13 cellular contexts compared by ENCODE assay signal in the genomic region with DNA sequence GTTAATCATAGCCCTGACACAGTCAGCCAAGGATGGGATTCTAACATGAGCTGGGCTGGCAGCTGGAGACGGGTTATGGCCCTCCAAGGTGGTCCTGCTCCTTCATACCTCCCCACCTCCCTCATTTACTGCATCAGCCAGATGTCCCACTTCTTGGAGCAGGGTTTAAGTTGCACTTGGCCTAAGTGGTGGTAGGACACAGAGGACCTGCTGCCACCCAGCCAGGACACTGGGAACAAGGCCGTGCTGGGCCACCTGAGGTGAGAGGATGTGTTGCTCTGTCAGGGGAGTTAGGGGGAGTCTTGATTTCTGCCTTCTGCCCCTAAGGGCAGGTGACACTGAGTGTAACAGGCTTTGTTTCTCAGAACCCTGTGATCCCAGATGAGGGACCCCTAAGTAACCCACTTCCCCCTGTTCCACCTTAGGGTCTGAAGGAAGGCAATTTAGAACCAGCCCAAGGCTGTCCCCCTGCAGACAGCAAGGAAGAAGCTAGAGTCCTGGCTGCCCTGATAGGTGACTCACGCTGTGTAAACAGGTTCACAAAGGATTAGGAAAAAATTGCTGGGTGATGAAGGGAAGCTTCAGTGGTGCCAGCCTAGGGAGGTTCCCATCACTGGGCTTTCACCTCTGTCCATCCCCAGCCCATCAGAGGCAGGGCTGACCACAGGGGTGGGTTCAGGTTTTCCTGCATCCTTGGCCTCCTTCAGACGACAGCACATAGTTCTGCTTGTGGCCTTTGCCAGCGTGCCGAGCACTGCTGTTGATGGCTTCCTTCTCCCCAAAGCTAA.
A peak's percentile ranks its signal among the peaks of the same experiment; 100 is the strongest.
DNase-seq lines count a peak whose midpoint lies in the region; ATAC-seq and TF ChIP-seq lines count a peak whose summit lies in the region.
"Had no signal": no experiment of that assay in that cellular context is flagged by ENCODE, and none has a peak within 500 bp of the region (broad histone marks: within the 10 kb centered on the region; RNA-seq: fewer than 3 reads in every experiment).

No MANE protein-coding gene starts in this region.

- H3K9me2 ChIP-seq in HCT116 (ENCODE audit: insufficient read depth) (no peaks in the 10 kb centered on the region), PC-3 (replicated peaks; ENCODE audit: low read length) (no peaks in the 10 kb centered on the region)

- H3K9me3 ChIP-seq in HCT116 (ENCODE audit: control insufficient read depth in 1 of 2, insufficient read depth in 1 of 2, low read depth in 1 of 2, low read length in 2 of 2) (no peaks in the 10 kb centered on the region), PC-3 (ENCODE audit: low read length) (no peaks in the 10 kb centered on the region), esophagus muscularis mucosa (no peaks in the 10 kb centered on the region), stomach smooth muscle (ENCODE audit: control insufficient read depth in 2 of 2, low read length in 2 of 2) (no peaks in the 10 kb centered on the region)

- no peak for TF ChIP-seq RAD21 in HCT116 (IDR thresholded peaks at IDR 0.05; ENCODE audit: low read depth)

- TF ChIP-seq POLR2A in HCT116 (IDR thresholded peaks at IDR 0.05; ENCODE audit: borderline replicate concordance, extremely low read depth, insufficient read depth, insufficient read length) (no peak), esophagus muscularis mucosa (IDR thresholded peaks at IDR 0.05; ENCODE audit: low read depth) (no peak)

- H3K27me3 ChIP-seq in HCT116 (ENCODE audit: insufficient read depth, low read length): no peaks in the 10 kb centered on the region
- no peaks in the 10 kb centered on the region for H3K27me3 ChIP-seq in PC-3 (ENCODE audit: low read length)
- no peaks in the 10 kb centered on the region for H3K27me3 ChIP-seq in esophagus muscularis mucosa
- no peaks in the 10 kb centered on the region for H3K27me3 ChIP-seq in stomach smooth muscle (ENCODE audit: control insufficient read depth in 1 of 2, insufficient read depth in 2 of 2, low read length in 2 of 2)

- ATAC-seq in HCT116: peak; percentile 43
- ATAC-seq in PC-3: peak; percentile 63
- no peak for ATAC-seq in GM19023 (IDR thresholded peaks at IDR 0.05; ENCODE audit: unreplicated experiment)
- ATAC-seq: left colon had no signal

- CTCF ChIA-PET in HCT116 (lab: Charles Lee) (interaction anchor here (0.6 to 1.2 kb wide), 2 partner anchors 11 to 14 kb away, joined by 3 read pairs; no protein-coding TSS in a partner anchor), PC-3 (lab: Charles Lee) (interaction anchor here (0.5 to 0.6 kb wide), 2 partner anchors 14 to 240 kb away, joined by 3 read pairs; no protein-coding TSS in a partner anchor)

- DNase-seq in HCT116 (ENCODE audit: low read depth, low spot score): peak; percentile 53
- peak; percentile 92 for DNase-seq in PC-3
- DNase-seq in esophagus muscularis mucosa (ENCODE audit: extremely low spot score): no peak
- no peak for DNase-seq in NCI-H748 (lab: John Stamatoyannopoulos, UW; ENCODE audit: unreplicated experiment)
- no peak for DNase-seq in SKM-1 treated with dmso at 0.1 percent for 144 hours (lab: John Stamatoyannopoulos, UW; ENCODE audit: unreplicated experiment)
- DNase-seq in MV-4-11 (lab: John Stamatoyannopoulos, UW): no peak
- DNase-seq: activated CD4-positive, CD25-positive, alpha-beta regulatory T cell treated with anti-CD3 and anti-CD28 coated beads, Interleukin-2, amount 50 U/mL, for 72 hours; central memory CD4-positive, alpha-beta T cell; left colon; NCI-H446 treated with DMSO at 0.1 percent for 48 hours had no signal

- 40% methylated on average over 3 of the region's 6 CpGs for WGBS in esophagus muscularis mucosa

- H3K4me2 ChIP-seq in HCT116 (ENCODE audit: low read length): peak overlapping the region; percentile 73
- H3K4me2 ChIP-seq in PC-3 (ENCODE audit: low read length): peak overlapping the region; percentile 61
- H3K4me2 ChIP-seq: KMS-11 had no signal

- H3K36me3 ChIP-seq in HCT116 (ENCODE audit: control insufficient read depth in 1 of 2, insufficient read depth in 2 of 2, low read length in 2 of 2): no peaks in the 10 kb centered on the region
- peaks cover 7% of the 10 kb centered on the region for H3K36me3 ChIP-seq in PC-3 (ENCODE audit: low read depth, low read length)
- peaks cover 12 to 49% (median 43%) of the 10 kb centered on the region in 4 donors for H3K36me3 ChIP-seq in esophagus muscularis mucosa
- H3K36me3 ChIP-seq in stomach smooth muscle (ENCODE audit: control insufficient read depth in 2 of 2, insufficient read depth in 2 of 2, low read length in 2 of 2): peaks cover 4 to 17% of the 10 kb centered on the region in 2 donors

- RAD21 ChIA-PET in HCT116 (lab: Charles Lee; ENCODE audit: low non-redundant PET in 1 of 2, low total read pairs in 2 of 2, uncharacterized antibody in 2 of 2, unreplicated experiment in 2 of 2): interaction anchor here in 1 of 2 experiments (0.5 kb wide), 1 partner anchor 121 kb away, joined by 4 read pairs; no protein-coding TSS in a partner anchor

- H3K4me3 ChIP-seq in HCT116 (replicated peaks in 1 of 2; ENCODE audit: low read depth in 1 of 2, low read length in 2 of 2): no peak overlapping the region
- H3K4me3 ChIP-seq in PC-3 (ENCODE audit: low read length): no peak overlapping the region
- H3K4me3 ChIP-seq in esophagus muscularis mucosa: no peak overlapping the region
- no peak overlapping the region for H3K4me3 ChIP-seq in stomach smooth muscle (ENCODE audit: low read length in 2 of 2)

- peak overlapping the region; percentile 55 for H3K9ac ChIP-seq in HCT116 (ENCODE audit: low read length)
- H3K9ac ChIP-seq in PC-3 (ENCODE audit: low read length): peak overlapping the region; percentile 29; the same call in 1 of the 2 replicates
- peak overlapping the region in 1 of 2 donors; percentile 29 for H3K9ac ChIP-seq in stomach smooth muscle (ENCODE audit: low read length in 2 of 2)
- H3K9ac ChIP-seq: KMS-11 had no signal

- no peak for TF ChIP-seq CTCF in HCT116 (IDR thresholded peaks at IDR 0.05 in 2 of 3, conservative IDR thresholded peaks at IDR 0.05 in 1 of 3; ENCODE audit: borderline replicate concordance in 1 of 3, insufficient read depth in 1 of 3, low read depth in 2 of 3, low read length in 2 of 3)
- TF ChIP-seq CTCF in PC-3 (conservative IDR thresholded peaks at IDR 0.05; ENCODE audit: low read depth, low read length): no peak
- TF ChIP-seq CTCF in esophagus muscularis mucosa (IDR thresholded peaks at IDR 0.05): no peak

- H4K20me1 ChIP-seq in HCT116 (ENCODE audit: insufficient read depth) (no peaks in the 10 kb centered on the region), PC-3 (ENCODE audit: low read length) (no peaks in the 10 kb centered on the region)

- no peak overlapping the region for H2AFZ ChIP-seq in HCT116 (ENCODE audit: low read depth, low read length, poor library complexity, severe bottlenecking)
- H2AFZ ChIP-seq in PC-3 (ENCODE audit: low read length): no peak overlapping the region

- peaks cover 45 to 76% of the 10 kb centered on the region in 2 experiments for H3K4me1 ChIP-seq in HCT116 (ENCODE audit: control insufficient read depth in 1 of 2, insufficient read depth in 2 of 2, low read length in 2 of 2)
- H3K4me1 ChIP-seq in PC-3 (ENCODE audit: insufficient read depth, low read length): peaks cover 65% of the 10 kb centered on the region
- peaks cover 86 to 100% (median 98%) of the 10 kb centered on the region in 4 donors for H3K4me1 ChIP-seq in esophagus muscularis mucosa
- H3K4me1 ChIP-seq in stomach smooth muscle (ENCODE audit: control insufficient read depth, insufficient read depth, low read length): peaks cover 98% of the 10 kb centered on the region

- peaks cover 9% of the 10 kb centered on the region for H3F3A ChIP-seq in PC-3 (ENCODE audit: low read length, unreplicated experiment)

- intact Hi-C loops in HCT116 (cut with micrococcal nuclease) (no loop called here), PC-3 (cut with micrococcal nuclease) (no loop called here), esophagus muscularis mucosa (cut with DNase I) (no loop called here)

- H3K79me2 ChIP-seq in HCT116 (ENCODE audit: insufficient read depth, low read length) (no peaks in the 10 kb centered on the region), PC-3 (ENCODE audit: low read length) (no peaks in the 10 kb centered on the region)

- BruUV-seq in HCT116 (replicated peaks; lab: Mats Ljungman, UMichigan): no TSS peak
- BruUV-seq in PC-3 (replicated peaks; lab: Mats Ljungman, UMichigan): no TSS peak

- H3K27ac ChIP-seq in HCT116 (ENCODE audit: low read depth, low read length) (peak overlapping the region; percentile 4), PC-3 (ENCODE audit: low read length) (peak overlapping the region; percentile 79), esophagus muscularis mucosa (replicated peaks in 1 of 4) (peak overlapping the region; percentile 84 to 97 (median 92)), stomach smooth muscle (ENCODE audit: low read length) (peak overlapping the region; percentile 99)
- H3K27ac ChIP-seq: KMS-11 had no signal

- no peak for TF ChIP-seq EP300 in esophagus muscularis mucosa (IDR thresholded peaks at IDR 0.05)

- POLR2A ChIA-PET in HCT116 (lab: Charles Lee): no interaction called here
- POLR2A ChIA-PET in PC-3 (lab: Charles Lee; ENCODE audit: unreplicated experiment): interaction anchor here (0.5 kb wide), 1 partner anchor 40 kb away, joined by 3 read pairs; no protein-coding TSS in a partner anchor

TF ChIP-seq in HCT116, 20 proteins besides CTCF, POLR2A, EP300 and RAD21:
- TF ChIP-seq POLR2AphosphoS5 (IDR thresholded peaks at IDR 0.05; ENCODE audit: low read depth, low read length) (peak; percentile 60; the same call in 1 of the 2 replicates), EGR1 (IDR thresholded peaks at IDR 0.05; ENCODE audit: low read depth) (no peak)

Comparison
In these comparisons a context has a peak if more than half of its experiments do, and no peak if none do; other contexts are left out.
1. DNase-seq: peak in HCT116 (single experiment) and PC-3 (single experiment); none in esophagus muscularis mucosa (single experiment), NCI-H748 (single experiment), SKM-1 treated with dmso at 0.1 percent for 144 hours (single experiment) and MV-4-11 (single experiment).
2. H3K27ac ChIP-seq: peak in every context shown above with its lines; median percentile 99 in stomach smooth muscle; 92 in esophagus muscularis mucosa; 79 in PC-3; 4 in HCT116.